Comparison of ENCODE assay signal across 17 cellular contexts in the genomic region with DNA sequence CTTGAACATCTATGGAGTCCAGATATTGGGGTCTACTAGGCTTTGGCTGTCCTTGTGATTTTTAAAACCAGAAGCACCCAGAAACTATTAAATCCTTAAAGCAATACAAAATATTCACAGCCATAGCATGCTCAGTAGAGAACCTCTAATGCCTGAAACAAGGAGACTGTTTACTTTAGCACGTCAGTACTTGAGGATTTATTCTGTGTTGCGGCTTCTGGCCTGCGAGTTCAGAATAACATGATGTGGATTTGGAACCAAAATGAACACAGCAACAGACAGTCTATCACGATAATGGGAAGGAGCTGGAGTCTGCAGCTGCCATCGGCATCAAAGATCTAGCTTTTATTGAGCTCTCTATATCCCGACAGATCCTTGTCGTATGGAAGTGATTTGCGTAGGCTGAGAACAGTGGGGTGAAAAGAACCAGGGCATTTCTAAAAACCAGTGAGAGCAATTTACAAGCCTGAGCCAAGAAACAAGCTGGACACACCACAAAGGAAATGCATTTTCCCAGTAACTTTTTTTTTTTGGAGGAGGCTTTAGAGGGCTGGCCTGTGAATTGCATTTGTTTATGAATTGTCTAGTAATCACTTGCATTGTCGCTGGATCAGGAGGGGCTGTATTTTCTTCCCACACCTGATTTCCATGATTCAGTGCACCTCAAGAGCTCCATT.
DNase-seq lines count a peak whose midpoint lies in the region; ATAC-seq and TF ChIP-seq lines count a peak whose summit lies in the region.
"Had no signal": no experiment of that assay in that cellular context is flagged by ENCODE, and none has a peak within 500 bp of the region (broad histone marks: within the 10 kb centered on the region; RNA-seq: fewer than 3 reads in every experiment).

No MANE protein-coding gene starts in this region.

- no peak for ATAC-seq in HG02588 (IDR thresholded peaks at IDR 0.05; ENCODE audit: unreplicated experiment)
- ATAC-seq in HG02884 (IDR thresholded peaks at IDR 0.05; ENCODE audit: unreplicated experiment) = no peak
- ATAC-seq: body of pancreas, HCT116 had no signal

- no peaks in the 10 kb centered on the region for H3K4me1 ChIP-seq in hepatocyte (ENCODE audit: insufficient read depth)
- H3K4me1 ChIP-seq: body of pancreas had no signal

- H3K27me3 ChIP-seq in hepatocyte = no peaks in the 10 kb centered on the region
- H3K27me3 ChIP-seq: body of pancreas, esophagus muscularis mucosa had no signal

- DNase-seq in AG08395 (ENCODE audit: low spot score) (peak; percentile 34), G401 (ENCODE audit: low spot score) (peak; percentile 44), NCI-H526 treated with DMSO at 0.1 percent for 48 hours (lab: John Stamatoyannopoulos, UW) (peak; percentile 29), hepatocyte (ENCODE audit: low spot score) (no peak), KBM-7 (no peak), kidney glomerular epithelial cell (lab: John Stamatoyannopoulos, UW) (no peak)
- DNase-seq: activated CD4-positive, alpha-beta T cell treated with anti-CD3 and anti-CD28 coated beads for 1 hour; activated CD8-positive, alpha-beta memory T cell treated with anti-CD3 and anti-CD28 coated beads, Interleukin-2, amount 50 U/mL, for 4 hours; activated naive CD4-positive, alpha-beta T cell treated with Interleukin-2 at 50 U/mL for 16 hours; body of pancreas; hippocampal formation; NCI-H446 treated with DMSO at 0.1 percent for 48 hours; substantia nigra had no signal

- H2AFZ ChIP-seq in hepatocyte = no peak overlapping the region

- H3K9me2 ChIP-seq in hepatocyte (replicated peaks; ENCODE audit: insufficient read depth) = no peaks in the 10 kb centered on the region

- H3K4me2 ChIP-seq in hepatocyte = peak overlapping the region; percentile 55

- H3K9me3 ChIP-seq in hepatocyte (ENCODE audit: low read depth) = no peaks in the 10 kb centered on the region
- H3K9me3 ChIP-seq: body of pancreas, esophagus muscularis mucosa had no signal

- H3K36me3 ChIP-seq in hepatocyte (replicated peaks; ENCODE audit: insufficient read depth, low read depth) = no peaks in the 10 kb centered on the region
- H3K36me3 ChIP-seq: esophagus muscularis mucosa had no signal

- no peaks in the 10 kb centered on the region for H4K20me1 ChIP-seq in hepatocyte (ENCODE audit: insufficient read depth, poor library complexity, severe bottlenecking)

- TF ChIP-seq CTCF in hepatocyte (IDR thresholded peaks at IDR 0.05; ENCODE audit: poor library complexity) = no peak

- peak overlapping the region; percentile 19 for H3K27ac ChIP-seq in hepatocyte
- H3K27ac ChIP-seq: body of pancreas, esophagus muscularis mucosa had no signal

- in situ Hi-C loops in G401 (cut with HindIII; ENCODE audit: low sequenced_read_pairs) = no loop called here
- in situ Hi-C loops in KBM-7 (cut with MboI; ENCODE audit: low pct_unique_long_range_greater_than_20kb, low sequenced_read_pairs) = no loop called here

- H3K79me2 ChIP-seq in hepatocyte = peaks cover 10% of the 10 kb centered on the region

- WGBS in hepatocyte (ENCODE audit: low lambda C conversion rate, missing lambda C conversion rate) = 51% methylated on average over 9 of the region's 9 CpGs

- no peak overlapping the region for H3K4me3 ChIP-seq in hepatocyte
- H3K4me3 ChIP-seq: body of pancreas had no signal

Comparison
In these comparisons a context has a peak if more than half of its experiments do, and no peak if none do; other contexts are left out.
1. DNase-seq: peak in AG08395 (single experiment), G401 (single experiment) and NCI-H526 treated with DMSO at 0.1 percent for 48 hours (single experiment); none in hepatocyte (single experiment), KBM-7 (single experiment) and kidney glomerular epithelial cell (single experiment).